In genomic region chr19:47619763-47620162, GRCh38 we compare ENCODE assay signal across 18 cellular contexts. TPM values are rescaled to one million over a fixed set of nuclear protein-coding genes. Genes with fewer than 3 reads are reported as not detected.
DNase-seq lines count a peak whose midpoint lies in the region; ATAC-seq and TF ChIP-seq lines count a peak whose summit lies in the region.
"Had no signal": no experiment of that assay in that cellular context is flagged by ENCODE, and none has a peak within 500 bp of the region (broad histone marks: within the 10 kb centered on the region; RNA-seq: fewer than 3 reads in every experiment).

No MANE protein-coding gene starts in this region.

- H3K9ac ChIP-seq in iPS-18a (ENCODE audit: low read length): no peak overlapping the region

- H3K4me1 ChIP-seq in iPS-18a (ENCODE audit: control insufficient read depth, low read depth, low read length): peaks cover 35% of the 10 kb centered on the region
- H3K4me1 ChIP-seq: SJCRH30 had no signal

- peaks cover 67% of the 10 kb centered on the region for H3K4me1 Mint-ChIP-seq in WTC11
- H3K4me1 Mint-ChIP-seq in neural crest cell: peaks cover 33% of the 10 kb centered on the region

- no peaks in the 10 kb centered on the region for H3K9me3 Mint-ChIP-seq in WTC11
- H3K9me3 Mint-ChIP-seq in neural crest cell: no peaks in the 10 kb centered on the region
- H3K9me3 Mint-ChIP-seq: CD8-positive, alpha-beta memory T cell; stimulated activated naive CD8-positive, alpha-beta T cell treated with anti-CD3 and anti-CD28 coated beads, Interleukin-15, amount 100 ng/mL, for 72 hours; T-helper 2 cell treated with Interferon-gamma antibody and Interleukin-4, amounts not matched to agents 5 μg/mL and 100 μg/mL, for 36 hours had no signal

- peak; percentile 38 for DNase-seq in EH (ENCODE audit: low read depth)
- DNase-seq in WTC11 (ENCODE audit: low spot score): peak; percentile 54
- DNase-seq in neural crest cell (ENCODE audit: low read depth, low spot score): no peak
- DNase-seq in NCI-H1048 (lab: John Stamatoyannopoulos, UW): no peak
- DNase-seq: ACHN; CD8-positive, alpha-beta memory T cell; cerebellar nuclear complex; kidney; NCI-H1694; NCI-H510A; posterior cingulate gyrus; SJCRH30; stimulated activated naive CD8-positive, alpha-beta T cell treated with anti-CD3 and anti-CD28 coated beads, Interleukin-15, amount 100 ng/mL, for 72 hours had no signal

- H3K9me3 ChIP-seq in iPS-18a (ENCODE audit: control insufficient read depth, low read depth, low read length): no peaks in the 10 kb centered on the region
- H3K9me3 ChIP-seq: SJCRH30 had no signal

- POLR2A ChIA-PET in WTC11 (lab: Charles Lee): interaction anchor here (0.6 kb wide), 1 partner anchor 99 kb away, joined by 3 read pairs; no protein-coding TSS in a partner anchor

- TF ChIP-seq CTCF in WTC11 (IDR thresholded peaks at IDR 0.05): no peak
- no peak for TF ChIP-seq CTCF in neural crest cell (conservative IDR thresholded peaks at IDR 0.05)

- H3K4me3 Mint-ChIP-seq in WTC11 (peak overlapping the region; percentile 50), neural crest cell (no peak overlapping the region)
- H3K4me3 Mint-ChIP-seq: stimulated activated naive CD8-positive, alpha-beta T cell treated with anti-CD3 and anti-CD28 coated beads, Interleukin-15, amount 100 ng/mL, for 72 hours; T-helper 2 cell treated with Interferon-gamma antibody and Interleukin-4, amounts not matched to agents 5 μg/mL and 100 μg/mL, for 36 hours had no signal

- peak overlapping the region; percentile 13 for H3K27ac ChIP-seq in iPS-18a (ENCODE audit: low read length)
- H3K27ac ChIP-seq: SJCRH30 had no signal

- H3K36me3 Mint-ChIP-seq in WTC11 (peaks cover 4% of the 10 kb centered on the region; the same call in 1 of the 2 replicates), neural crest cell (ENCODE audit: low read depth) (no peaks in the 10 kb centered on the region)

- H3K27me3 ChIP-seq in iPS-18a (ENCODE audit: control insufficient read depth, insufficient read depth, low read length): no peaks in the 10 kb centered on the region
- H3K27me3 ChIP-seq: SJCRH30 had no signal

- no peaks in the 10 kb centered on the region for H3K36me3 ChIP-seq in iPS-18a (ENCODE audit: control insufficient read depth, low read depth, low read length)
- H3K36me3 ChIP-seq: SJCRH30 had no signal

- no peaks in the 10 kb centered on the region for H3K27me3 Mint-ChIP-seq in WTC11 (ENCODE audit: low read depth)
- H3K27me3 Mint-ChIP-seq in neural crest cell (ENCODE audit: low read depth): no peaks in the 10 kb centered on the region
- H3K27me3 Mint-ChIP-seq: CD8-positive, alpha-beta memory T cell; stimulated activated naive CD8-positive, alpha-beta T cell treated with anti-CD3 and anti-CD28 coated beads, Interleukin-15, amount 100 ng/mL, for 72 hours had no signal

- H3K27ac Mint-ChIP-seq in WTC11 (peak overlapping the region; percentile 99), neural crest cell (ENCODE audit: unreplicated experiment) (peak overlapping the region; percentile 31)
- H3K27ac Mint-ChIP-seq: T-helper 2 cell treated with Interferon-gamma antibody and Interleukin-4, amounts not matched to agents 5 μg/mL and 100 μg/mL, for 36 hours had no signal

- ATAC-seq in WTC11 (peak; percentile 85), GM19351 (IDR thresholded peaks at IDR 0.05; ENCODE audit: unreplicated experiment) (no peak), GM19463 (IDR thresholded peaks at IDR 0.05; ENCODE audit: unreplicated experiment) (no peak), GM18861 (IDR thresholded peaks at IDR 0.05; ENCODE audit: unreplicated experiment) (no peak)
- ATAC-seq: stimulated activated naive CD8-positive, alpha-beta T cell treated with anti-CD3 and anti-CD28 coated beads, Interleukin-15, amount 100 ng/mL, for 72 hours had no signal

- CTCF ChIA-PET in WTC11 (lab: Charles Lee): interaction anchor here (1.1 kb wide), 1 partner anchor 183 kb away, joined by 3 read pairs; no protein-coding TSS in a partner anchor

- H3K4me3 ChIP-seq in iPS-18a (ENCODE audit: low read length): no peak overlapping the region
- H3K4me3 ChIP-seq: SJCRH30 had no signal

TF ChIP-seq in WTC11, 78 proteins besides CTCF, POLR2A, EP300 and RAD21 (continues in another document):
- TF ChIP-seq ZNF263 (CRISPR knock-in tag; IDR thresholded peaks at IDR 0.05; ENCODE audit: low read depth) (no peak), GTF2I (CRISPR knock-in tag; conservative IDR thresholded peaks at IDR 0.05) (no peak), ZNF317 (CRISPR knock-in tag; IDR thresholded peaks at IDR 0.05; ENCODE audit: borderline replicate concordance, low read depth) (no peak), GABPB1 (CRISPR knock-in tag; IDR thresholded peaks at IDR 0.05) (no peak), ZNF532 (CRISPR knock-in tag; IDR thresholded peaks at IDR 0.05; ENCODE audit: borderline replicate concordance) (no peak), JAZF1 (CRISPR knock-in tag; IDR thresholded peaks at IDR 0.05) (no peak), FOXP1 (CRISPR knock-in tag; IDR thresholded peaks at IDR 0.05; ENCODE audit: borderline replicate concordance) (no peak), JUN (CRISPR knock-in tag; IDR thresholded peaks at IDR 0.05) (no peak), ATF1 (CRISPR knock-in tag; IDR thresholded peaks at IDR 0.05) (no peak), ZNF396 (CRISPR knock-in tag; IDR thresholded peaks at IDR 0.05; ENCODE audit: borderline replicate concordance) (no peak), NFYB (CRISPR knock-in tag; conservative IDR thresholded peaks at IDR 0.05; ENCODE audit: low read depth) (no peak), EMX1 (CRISPR knock-in tag; IDR thresholded peaks at IDR 0.05) (no peak), ETV6 (CRISPR knock-in tag; IDR thresholded peaks at IDR 0.05) (no peak)
- TF ChIP-seq, protein P1, sequence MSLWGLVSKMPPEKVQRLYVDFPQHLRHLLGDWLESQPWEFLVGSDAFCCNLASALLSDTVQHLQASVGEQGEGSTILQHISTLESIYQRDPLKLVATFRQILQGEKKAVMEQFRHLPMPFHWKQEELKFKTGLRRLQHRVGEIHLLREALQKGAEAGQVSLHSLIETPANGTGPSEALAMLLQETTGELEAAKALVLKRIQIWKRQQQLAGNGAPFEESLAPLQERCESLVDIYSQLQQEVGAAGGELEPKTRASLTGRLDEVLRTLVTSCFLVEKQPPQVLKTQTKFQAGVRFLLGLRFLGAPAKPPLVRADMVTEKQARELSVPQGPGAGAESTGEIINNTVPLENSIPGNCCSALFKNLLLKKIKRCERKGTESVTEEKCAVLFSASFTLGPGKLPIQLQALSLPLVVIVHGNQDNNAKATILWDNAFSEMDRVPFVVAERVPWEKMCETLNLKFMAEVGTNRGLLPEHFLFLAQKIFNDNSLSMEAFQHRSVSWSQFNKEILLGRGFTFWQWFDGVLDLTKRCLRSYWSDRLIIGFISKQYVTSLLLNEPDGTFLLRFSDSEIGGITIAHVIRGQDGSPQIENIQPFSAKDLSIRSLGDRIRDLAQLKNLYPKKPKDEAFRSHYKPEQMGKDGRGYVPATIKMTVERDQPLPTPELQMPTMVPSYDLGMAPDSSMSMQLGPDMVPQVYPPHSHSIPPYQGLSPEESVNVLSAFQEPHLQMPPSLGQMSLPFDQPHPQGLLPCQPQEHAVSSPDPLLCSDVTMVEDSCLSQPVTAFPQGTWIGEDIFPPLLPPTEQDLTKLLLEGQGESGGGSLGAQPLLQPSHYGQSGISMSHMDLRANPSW (CRISPR knock-in tag; conservative IDR thresholded peaks at IDR 0.05; ENCODE audit: low read depth): no peak
- TF ChIP-seq, protein P2, sequence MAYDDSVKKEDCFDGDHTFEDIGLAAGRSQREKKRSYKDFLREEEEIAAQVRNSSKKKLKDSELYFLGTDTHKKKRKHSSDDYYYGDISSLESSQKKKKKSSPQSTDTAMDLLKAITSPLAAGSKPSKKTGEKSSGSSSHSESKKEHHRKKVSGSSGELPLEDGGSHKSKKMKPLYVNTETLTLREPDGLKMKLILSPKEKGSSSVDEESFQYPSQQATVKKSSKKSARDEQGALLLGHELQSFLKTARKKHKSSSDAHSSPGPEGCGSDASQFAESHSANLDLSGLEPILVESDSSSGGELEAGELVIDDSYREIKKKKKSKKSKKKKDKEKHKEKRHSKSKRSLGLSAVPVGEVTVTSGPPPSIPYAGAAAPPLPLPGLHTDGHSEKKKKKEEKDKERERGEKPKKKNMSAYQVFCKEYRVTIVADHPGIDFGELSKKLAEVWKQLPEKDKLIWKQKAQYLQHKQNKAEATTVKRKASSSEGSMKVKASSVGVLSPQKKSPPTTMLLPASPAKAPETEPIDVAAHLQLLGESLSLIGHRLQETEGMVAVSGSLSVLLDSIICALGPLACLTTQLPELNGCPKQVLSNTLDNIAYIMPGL (CRISPR knock-in tag; IDR thresholded peaks at IDR 0.05): no peak

RNA-seq across cellular contexts. Expression of gene BICRA, which starts 10.8 kb away (rescaled TPM):
- total RNA-seq in WTC11 (2021): 23.0 to 30.3 TPM (median 26.0 TPM) in 3 replicates
- total RNA-seq in neural crest cell: 28.5 and 28.9 TPM in 2 replicates

RNA-seq across cellular contexts. Expression of gene ZNF541, which starts 46.8 kb away (rescaled TPM):
- total RNA-seq in WTC11 (2021) (0.07 to 0.09 TPM (median 0.09 TPM) in 3 replicates), neural crest cell (not detected in 2 replicates)
- total RNA-seq: SJCRH30 had no signal

Comparison
In these comparisons a context has a peak if more than half of its experiments do, and no peak if none do; other contexts are left out.
1. DNase-seq: peak in EH (single experiment) and WTC11 (single experiment); none in neural crest cell (single experiment) and NCI-H1048 (single experiment).